ENCODE assay signal across 8 cellular contexts in the genomic region with DNA sequence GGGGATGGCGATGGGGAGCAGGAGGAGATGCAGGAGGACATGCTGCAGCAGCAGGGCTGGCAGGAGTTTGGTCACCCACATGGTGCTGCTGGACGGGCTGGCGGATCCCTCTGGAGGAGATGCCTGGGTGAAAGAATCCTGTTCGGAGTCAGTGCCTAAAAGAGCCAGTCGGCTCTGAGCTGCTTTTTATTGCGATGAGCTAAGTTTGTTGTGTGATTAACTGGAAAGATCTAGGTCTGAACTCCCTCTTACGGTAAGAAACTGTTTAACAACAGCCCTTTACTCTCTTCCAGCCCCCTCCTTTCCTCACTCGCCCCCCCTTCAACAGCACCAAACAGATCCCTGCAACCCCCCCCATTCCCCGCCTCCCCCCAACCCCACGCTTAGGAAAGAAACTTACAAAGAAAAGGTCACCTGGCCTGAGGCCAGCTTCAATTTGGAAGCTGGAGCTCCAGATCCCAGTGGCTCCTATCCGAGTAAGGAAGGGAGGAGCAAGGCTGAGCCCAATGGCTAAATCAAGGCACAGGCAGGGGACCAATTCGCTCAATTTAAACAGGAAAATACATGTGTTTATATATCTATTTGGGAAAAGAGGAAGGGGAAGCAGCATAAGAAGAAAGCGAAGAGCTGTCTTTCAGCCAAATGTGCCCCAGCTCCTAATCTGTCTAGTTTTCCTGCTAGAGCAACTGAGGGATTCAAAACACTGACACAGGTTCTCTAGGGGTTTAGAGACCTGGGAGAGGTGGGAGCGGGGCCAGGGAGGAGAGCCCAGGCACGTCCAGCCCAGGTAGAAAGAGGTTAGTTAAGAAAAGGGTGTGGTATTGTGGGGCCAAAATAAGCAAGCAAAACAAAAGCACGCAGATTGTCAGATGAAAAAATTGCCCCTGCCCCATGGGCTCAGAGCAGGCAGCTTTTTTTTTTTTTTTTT. TPM values are rescaled to one million over a fixed set of nuclear protein-coding genes. Genes with fewer than 3 reads are reported as not detected.
DNase-seq lines count a peak whose midpoint lies in the region; FAIRE-seq and TF ChIP-seq lines count a peak whose summit lies in the region.

Gene HGF, minus strand, starts transcription at position 157 of the 928 bp plus-strand sequence. Its CDS starts 76 bp downstream, at position 81.

- H3K9ac ChIP-seq in OCI-LY1 (ENCODE audit: low read length), result peak within 1 kb of the TSS; percentile 35; the same call in 1 of the 2 replicates

- DNase-seq in DMS114 treated with DMSO at 0.1 percent for 48 hours (lab: John Stamatoyannopoulos, UW; ENCODE audit: unreplicated experiment) (peak; percentile 93), fibroblast of pulmonary artery (ENCODE audit: low read depth) (peak; percentile 90), occipital lobe (lab: John Stamatoyannopoulos, UW) (peak; percentile 19), HTR-8/SVneo (ENCODE audit: insufficient read length, low spot score) (no peak), SHP77 treated with DMSO at 0.1 percent for 48 hours (lab: John Stamatoyannopoulos, UW) (no peak), NCI-H1436 (lab: John Stamatoyannopoulos, UW) (no peak), SKM-1 (lab: John Stamatoyannopoulos, UW; ENCODE audit: unreplicated experiment) (no peak)

- no peak for FAIRE-seq in HTR-8/SVneo (lab: Jason Lieb, UNC)

- no peaks in the 10 kb centered on the region for H3K79me2 ChIP-seq in OCI-LY1 (ENCODE audit: insufficient read depth, low read length)

- H3K4me3 ChIP-seq in OCI-LY1 (ENCODE audit: low read depth, low read length, poor library complexity, severe bottlenecking) (peak within 1 kb of the TSS; percentile 24), fibroblast of pulmonary artery (replicated peaks; ENCODE audit: low read depth, low read length) (peak within 1 kb of the TSS; percentile 74)

- no peaks in the 10 kb centered on the region for H3K36me3 ChIP-seq in OCI-LY1 (ENCODE audit: insufficient read depth, low read length)

- H3K4me2 ChIP-seq in OCI-LY1 (ENCODE audit: low read length), result peak within 1 kb of the TSS; percentile 52

- no peaks in the 10 kb centered on the region for H3K9me2 ChIP-seq in OCI-LY1 (ENCODE audit: low read depth, low read length)

- no peak within 1 kb of the TSS for H2AFZ ChIP-seq in OCI-LY1 (ENCODE audit: low read length)

- no peak for TF ChIP-seq CTCF in OCI-LY1 (IDR thresholded peaks at IDR 0.05; ENCODE audit: low read length)
- TF ChIP-seq CTCF in fibroblast of pulmonary artery (IDR thresholded peaks at IDR 0.05; ENCODE audit: low read length, missing control alignments), result peak; percentile 34

- no peaks in the 10 kb centered on the region for H3K27me3 ChIP-seq in OCI-LY1 (ENCODE audit: insufficient read depth, low read length)

- peak within 1 kb of the TSS; percentile 44 for H3K27ac ChIP-seq in OCI-LY1 (ENCODE audit: low read depth, low read length, poor library complexity, severe bottlenecking)

- peaks cover 54% of the 10 kb centered on the region for H3K4me1 ChIP-seq in OCI-LY1 (ENCODE audit: insufficient read depth, low read length, severe bottlenecking)

- no peaks in the 10 kb centered on the region for H4K20me1 ChIP-seq in OCI-LY1 (ENCODE audit: insufficient read depth, low read length)

- H3F3A ChIP-seq in OCI-LY1 (ENCODE audit: insufficient read depth, low read length), result no peaks in the 10 kb centered on the region

- no peaks in the 10 kb centered on the region for H3K9me3 ChIP-seq in OCI-LY1 (ENCODE audit: low read length)

RNA-seq across cellular contexts. Expression of gene HGF, which starts in this region (rescaled TPM):
- 5.9 TPM for total RNA-seq in occipital lobe

Comparison
In these comparisons a context has a peak if more than half of its experiments do, and no peak if none do; other contexts are left out.
1. DNase-seq: peak in DMS114 treated with DMSO at 0.1 percent for 48 hours (single experiment), fibroblast of pulmonary artery (single experiment) and occipital lobe (single experiment); none in HTR-8/SVneo (single experiment), SHP77 treated with DMSO at 0.1 percent for 48 hours (single experiment), NCI-H1436 (single experiment) and SKM-1 (single experiment).